Comparison of ENCODE assay signal across 23 cellular contexts in the genomic region with DNA sequence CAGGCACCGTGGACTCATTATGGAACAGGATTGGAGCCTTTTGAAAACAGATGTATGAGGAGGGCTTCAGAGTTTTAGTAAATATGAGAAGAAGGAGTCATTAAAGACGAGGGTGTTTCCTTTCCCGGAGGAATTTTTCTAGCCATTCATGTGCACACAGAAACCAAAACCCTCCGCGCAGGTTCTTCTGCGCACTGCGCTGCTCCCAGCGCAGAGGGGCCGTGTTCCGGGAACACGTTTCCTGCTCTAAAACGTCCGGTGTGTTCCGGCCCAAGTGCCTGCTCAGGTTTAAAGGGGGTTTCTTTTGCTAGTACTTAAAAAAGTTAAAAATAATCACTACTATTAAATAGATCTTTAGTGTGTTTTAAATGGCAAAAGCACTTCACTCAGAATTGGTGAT. TPM values are rescaled to one million over a fixed set of nuclear protein-coding genes. Genes with fewer than 3 reads are reported as not detected.
DNase-seq lines count a peak whose midpoint lies in the region; ATAC-seq and TF ChIP-seq lines count a peak whose summit lies in the region.
"Had no signal": no experiment of that assay in that cellular context is flagged by ENCODE, and none has a peak within 500 bp of the region (broad histone marks: within the 10 kb centered on the region; RNA-seq: fewer than 3 reads in every experiment).

No MANE protein-coding gene starts in this region.

- H3K4me3 Mint-ChIP-seq in WTC11 (peak overlapping the region; percentile 55; the same call in 1 of the 2 replicates), memory B cell (peak overlapping the region; percentile 69)
- H3K4me3 Mint-ChIP-seq: activated CD4-positive, alpha-beta T cell treated with anti-CD3 and anti-CD28 coated beads, Interleukin-2, amount 10 ng/mL, durations not matched to agents 7 days and 5 days; activated naive CD4-positive, alpha-beta T cell treated with anti-CD3 and anti-CD28 coated beads, Interleukin-2, amount 10 ng/mL, durations not matched to agents 7 days and 5 days; CD8-positive, alpha-beta T cell; HFFc6 had no signal

- peaks cover 52% of the 10 kb centered on the region for H3K4me1 Mint-ChIP-seq in WTC11
- H3K4me1 Mint-ChIP-seq in memory B cell, result peaks cover 21% of the 10 kb centered on the region
- H3K4me1 Mint-ChIP-seq: activated naive CD4-positive, alpha-beta T cell treated with anti-CD3 and anti-CD28 coated beads, Interleukin-2, amount 10 ng/mL, durations not matched to agents 7 days and 5 days had no signal

- CTCF ChIA-PET in WTC11 (lab: Charles Lee), result interaction anchor here (1.0 to 2.0 kb wide), 3 partner anchors 14 to 147 kb away, joined by 4 to 12 read pairs (median 5); a partner anchor contains a TSS

- H3K9me3 ChIP-seq in BLaER1 treated with 17β-estradiol and CSF1 and Interleukin-3, amounts not matched to agents 10 nM and 100 nM (replicated peaks in 1 of 11), result peaks cover 0 to 11% (median 9%) of the 10 kb centered on the region in 11 experiments; a peak in 16 of 22 replicates
- H3K9me3 ChIP-seq: gastrocnemius medialis, neutrophil, suprapubic skin had no signal

- H3K36me3 Mint-ChIP-seq in WTC11 (peaks cover 22% of the 10 kb centered on the region), memory B cell (no peaks in the 10 kb centered on the region)
- H3K36me3 Mint-ChIP-seq: activated naive CD4-positive, alpha-beta T cell treated with anti-CD3 and anti-CD28 coated beads, Interleukin-2, amount 10 ng/mL, durations not matched to agents 7 days and 5 days; CD8-positive, alpha-beta T cell had no signal

- no peaks in the 10 kb centered on the region for H3K36me3 ChIP-seq in BLaER1 treated with 17β-estradiol and CSF1 and Interleukin-3, amounts not matched to agents 10 nM and 100 nM
- H3K36me3 ChIP-seq: gastrocnemius medialis, neutrophil, suprapubic skin had no signal

- no peak overlapping the region for H3K4me3 ChIP-seq in BLaER1 treated with 17β-estradiol and CSF1 and Interleukin-3, amounts not matched to agents 10 nM and 100 nM
- H3K4me3 ChIP-seq: gastrocnemius medialis, suprapubic skin had no signal

- no peak overlapping the region for H3K9ac ChIP-seq in BLaER1 treated with 17β-estradiol and CSF1 and Interleukin-3, amounts not matched to agents 10 nM and 100 nM

- POLR2A ChIA-PET in WTC11 (lab: Charles Lee), result no interaction called here

- H3K27ac ChIP-seq in BLaER1 treated with 17β-estradiol and CSF1 and Interleukin-3, amounts not matched to agents 10 nM and 100 nM, result no peak overlapping the region
- H3K27ac ChIP-seq: dorsolateral prefrontal cortex, gastrocnemius medialis, neutrophil, suprapubic skin had no signal

- no peaks in the 10 kb centered on the region; a peak in 1 of 22 replicates for H4K20me1 ChIP-seq in BLaER1 treated with 17β-estradiol and CSF1 and Interleukin-3, amounts not matched to agents 10 nM and 100 nM

- H3K27ac Mint-ChIP-seq in WTC11 (peak overlapping the region; percentile 88; the same call in 1 of the 2 replicates), memory B cell (no peak overlapping the region)
- H3K27ac Mint-ChIP-seq: activated CD4-positive, alpha-beta T cell treated with anti-CD3 and anti-CD28 coated beads, Interleukin-2, amount 10 ng/mL, durations not matched to agents 7 days and 5 days; activated naive CD4-positive, alpha-beta T cell treated with anti-CD3 and anti-CD28 coated beads, Interleukin-2, amount 10 ng/mL, durations not matched to agents 7 days and 5 days; CD8-positive, alpha-beta T cell; HFFc6 had no signal

- H3K27me3 ChIP-seq in BLaER1 treated with 17β-estradiol and CSF1 and Interleukin-3, amounts not matched to agents 10 nM and 100 nM, result peaks cover 16 to 34% (median 27%) of the 10 kb centered on the region in 11 experiments

- H3K27me3 Mint-ChIP-seq in WTC11 (ENCODE audit: low read depth) (peaks cover 53% of the 10 kb centered on the region), memory B cell (no peaks in the 10 kb centered on the region)

- ATAC-seq in GM18519 (IDR thresholded peaks at IDR 0.05; ENCODE audit: low FRiP score, unreplicated experiment) (peak; percentile 33), WTC11 (no peak), memory B cell (ENCODE audit: low read depth) (no peak)
- ATAC-seq: CD8-positive, alpha-beta T cell; gastrocnemius medialis; left cardiac atrium had no signal

- H3K4me2 ChIP-seq in BLaER1 treated with 17β-estradiol and CSF1 and Interleukin-3, amounts not matched to agents 10 nM and 100 nM, result peak overlapping the region in 8 of 11 experiments; percentile 40 to 82 (median 68); a peak in 15 of 22 replicates

- DNase-seq in WTC11 (ENCODE audit: low spot score) (no peak), memory B cell (ENCODE audit: low spot score in 2 of 2) (no peak), GM03348 (ENCODE audit: low spot score) (no peak), DMS 273 treated with DMSO at 0.1 percent for 48 hours (lab: John Stamatoyannopoulos, UW) (no peak), GF-D8 (lab: John Stamatoyannopoulos, UW) (no peak), NCI-H1417 treated with DMSO at 0.1 percent for 48 hours (lab: John Stamatoyannopoulos, UW) (no peak)
- DNase-seq: activated CD4-positive, alpha-beta T cell treated with anti-CD3 and anti-CD28 coated beads, Interleukin-2, amount 10 ng/mL, durations not matched to agents 7 days and 5 days; activated naive CD4-positive, alpha-beta T cell treated with anti-CD3 and anti-CD28 coated beads, Interleukin-2, amount 10 ng/mL, durations not matched to agents 7 days and 5 days; anterior cingulate cortex; CD8-positive, alpha-beta T cell; DND-41; dorsolateral prefrontal cortex; gastrocnemius medialis; HFFc6; KBM-7; left cardiac atrium; NCI-H1048; NCI-H2081 treated with DMSO at 0.1 percent for 48 hours; NCI-H526 had no signal

- H3K9me3 Mint-ChIP-seq in WTC11, result peaks cover 22% of the 10 kb centered on the region
- H3K9me3 Mint-ChIP-seq in memory B cell, result no peaks in the 10 kb centered on the region
- H3K9me3 Mint-ChIP-seq: activated CD4-positive, alpha-beta T cell treated with anti-CD3 and anti-CD28 coated beads, Interleukin-2, amount 10 ng/mL, durations not matched to agents 7 days and 5 days; activated naive CD4-positive, alpha-beta T cell treated with anti-CD3 and anti-CD28 coated beads, Interleukin-2, amount 10 ng/mL, durations not matched to agents 7 days and 5 days; CD8-positive, alpha-beta T cell had no signal

- H3K4me1 ChIP-seq in BLaER1 treated with 17β-estradiol and CSF1 and Interleukin-3, amounts not matched to agents 10 nM and 100 nM, result peaks cover 12 to 65% (median 52%) of the 10 kb centered on the region in 10 experiments
- H3K4me1 ChIP-seq: gastrocnemius medialis had no signal

- no peak for TF ChIP-seq CTCF in WTC11 (IDR thresholded peaks at IDR 0.05)

TF ChIP-seq in WTC11, 78 proteins besides CTCF, POLR2A, EP300 and RAD21:
- TF ChIP-seq, protein P1, sequence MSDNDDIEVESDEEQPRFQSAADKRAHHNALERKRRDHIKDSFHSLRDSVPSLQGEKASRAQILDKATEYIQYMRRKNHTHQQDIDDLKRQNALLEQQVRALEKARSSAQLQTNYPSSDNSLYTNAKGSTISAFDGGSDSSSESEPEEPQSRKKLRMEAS (CRISPR knock-in tag; IDR thresholded peaks at IDR 0.05), result no peak
- no peak for TF ChIP-seq ZNF396 (CRISPR knock-in tag; IDR thresholded peaks at IDR 0.05; ENCODE audit: borderline replicate concordance)
- TF ChIP-seq, protein P2, sequence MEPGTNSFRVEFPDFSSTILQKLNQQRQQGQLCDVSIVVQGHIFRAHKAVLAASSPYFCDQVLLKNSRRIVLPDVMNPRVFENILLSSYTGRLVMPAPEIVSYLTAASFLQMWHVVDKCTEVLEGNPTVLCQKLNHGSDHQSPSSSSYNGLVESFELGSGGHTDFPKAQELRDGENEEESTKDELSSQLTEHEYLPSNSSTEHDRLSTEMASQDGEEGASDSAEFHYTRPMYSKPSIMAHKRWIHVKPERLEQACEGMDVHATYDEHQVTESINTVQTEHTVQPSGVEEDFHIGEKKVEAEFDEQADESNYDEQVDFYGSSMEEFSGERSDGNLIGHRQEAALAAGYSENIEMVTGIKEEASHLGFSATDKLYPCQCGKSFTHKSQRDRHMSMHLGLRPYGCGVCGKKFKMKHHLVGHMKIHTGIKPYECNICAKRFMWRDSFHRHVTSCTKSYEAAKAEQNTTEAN (CRISPR knock-in tag; IDR thresholded peaks at IDR 0.05), result no peak

RNA-seq across cellular contexts. Expression of a gene that starts 11.6 kb away (rescaled TPM):
- total RNA-seq in WTC11 (2021), result not detected in 3 replicates
- total RNA-seq: activated CD4-positive, alpha-beta T cell treated with anti-CD3 and anti-CD28 coated beads, Interleukin-2, amount 10 ng/mL, durations not matched to agents 7 days and 5 days; CD8-positive, alpha-beta T cell; dorsolateral prefrontal cortex; gastrocnemius medialis; HFFc6; left cardiac atrium; suprapubic skin had no signal

RNA-seq across cellular contexts. Expression of a gene that starts 23.3 kb away (rescaled TPM):
- total RNA-seq in WTC11 (2021), result not detected in 3 replicates
- total RNA-seq: gastrocnemius medialis, HFFc6, left cardiac atrium had no signal
